In the genomic region with DNA sequence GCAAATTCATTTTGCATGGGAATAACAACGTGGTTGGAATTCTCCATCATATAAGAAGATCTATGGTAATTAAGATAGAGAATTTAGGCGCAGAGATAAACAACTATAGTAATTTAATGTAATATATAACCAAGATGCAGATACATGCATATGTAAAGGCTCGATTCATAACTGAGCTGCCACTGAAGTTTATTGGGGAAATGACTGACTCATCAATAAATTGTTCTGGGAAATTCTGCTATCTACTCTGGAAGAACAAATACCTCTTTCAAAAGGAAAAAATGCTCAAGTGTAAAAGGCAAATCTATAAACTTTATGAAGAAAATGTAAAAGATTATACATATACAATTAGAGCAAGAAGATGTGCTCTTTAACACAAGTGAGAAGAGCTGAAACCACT, we compare ENCODE assay signal across 33 cellular contexts.
"Had no signal": no experiment of that assay in that cellular context is flagged by ENCODE, and none has a peak within 500 bp of the region (broad histone marks: within the 10 kb centered on the region; RNA-seq: fewer than 3 reads in every experiment).

No MANE protein-coding gene starts in this region.

- H3K36me3 ChIP-seq: adrenal gland, cardiac muscle cell had no signal

- ATAC-seq: activated CD8-positive, alpha-beta T cell treated with anti-CD3 and anti-CD28 coated beads for 36 hours; activated naive CD4-positive, alpha-beta T cell treated with anti-CD3 and anti-CD28 coated beads, Interleukin-2, amount 50 U/mL, for 72 hours; activated T-cell treated with anti-CD3 and anti-CD28 coated beads, Interleukin-2, amount 50 U/mL, for 4 hours; activated T-cell treated with anti-CD3 and anti-CD28 coated beads, Interleukin-2, amount 50 U/mL, for 72 hours; activated T-helper 17 cell treated with anti-CD3 and anti-CD28 coated beads, Interleukin-2, amount 50 U/mL, for 72 hours had no signal

- FAIRE-seq: astrocyte, bronchial epithelial cell, TTC549 had no signal

- H3K27me3 ChIP-seq: adrenal gland, cardiac muscle cell had no signal

- H3K4me1 ChIP-seq: adrenal gland had no signal

- H3K4me3 ChIP-seq: adrenal gland, cardiac muscle cell had no signal

- DNase-seq: activated B cell treated with CpG ODN at 0.5 μM for 24 hours; activated CD4-positive, alpha-beta memory T cell treated with anti-CD3 and anti-CD28 coated beads for 36 hours; activated CD4-positive, alpha-beta T cell treated with anti-CD3 and anti-CD28 coated beads for 4 hours; activated CD4-positive, alpha-beta T cell treated with anti-CD3 and anti-CD28 coated beads, Interleukin-2, amount 10 ng/mL, durations not matched to agents 24 days and 14 days; activated CD4-positive, alpha-beta T cell treated with anti-CD3 and anti-CD28 coated beads, Interleukin-2, amount 50 U/mL, for 1 hour; activated CD4-positive, alpha-beta T cell treated with anti-CD3 and anti-CD28 coated beads, Interleukin-2, amount 50 U/mL, for 4 hours; activated CD4-positive, CD25-positive, alpha-beta regulatory T cell treated with anti-CD3 and anti-CD28 coated beads, Interleukin-2, amount 50 U/mL, for 72 hours; activated CD8-positive, alpha-beta memory T cell treated with anti-CD3 and anti-CD28 coated beads, Interleukin-2, amount 50 U/mL, for 4 hours; activated CD8-positive, alpha-beta T cell treated with anti-CD3 and anti-CD28 coated beads for 36 hours; activated effector memory CD4-positive, alpha-beta T cell treated with anti-CD3 and anti-CD28 coated beads, Interleukin-2, amount 50 U/mL, for 16 hours; activated gamma-delta T cell treated with Interleukin-2 at 50 U/mL for 16 hours; activated naive CD4-positive, alpha-beta T cell; activated naive CD4-positive, alpha-beta T cell treated with anti-CD3 and anti-CD28 coated beads for 36 hours; activated naive CD4-positive, alpha-beta T cell treated with anti-CD3 and anti-CD28 coated beads, Interleukin-2, amount 50 U/mL, for 16 hours; activated naive CD8-positive, alpha-beta T cell treated with anti-CD3 and anti-CD28 coated beads for 36 hours; activated T-cell treated with anti-CD3 and anti-CD28 coated beads for 4 hours; activated T-cell treated with anti-CD3 and anti-CD28 coated beads, Interleukin-2, amount 50 U/mL, for 1 hour; activated T-cell treated with anti-CD3 and anti-CD28 coated beads, Interleukin-2, amount 50 U/mL, for 4 hours; activated T-cell treated with anti-CD3 and anti-CD28 coated beads, Interleukin-2, amount 50 U/mL, for 72 hours; adrenal gland; amniotic stem cell; aorta; caudate nucleus; cerebellar nuclear complex; T-helper 2 cell; T-helper 9 cell had no signal

- H3K27ac ChIP-seq: adrenal gland, cardiac muscle cell, VCaP had no signal

- H3K9me3 ChIP-seq: adrenal gland had no signal
